Comparison of ENCODE assay signal across 2 cellular contexts in the genomic region with DNA sequence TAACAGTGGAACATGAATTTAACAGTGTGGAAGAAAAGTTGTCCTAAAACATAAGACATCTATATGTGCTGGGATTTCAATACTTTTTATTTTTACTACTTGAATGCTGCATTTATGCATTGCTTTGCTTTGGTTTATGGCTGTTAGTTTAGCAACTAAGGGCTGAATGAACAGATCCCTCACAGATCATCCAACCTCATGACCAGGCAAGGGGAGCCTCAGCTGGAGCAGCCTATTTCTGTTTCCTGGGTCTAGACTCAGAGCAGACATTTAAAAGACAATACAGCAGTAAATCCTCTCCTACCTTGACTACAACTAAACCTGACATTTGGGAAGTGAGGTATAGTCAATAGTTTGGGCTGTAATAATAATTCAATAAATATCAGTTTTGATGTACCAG.
TF ChIP-seq lines count a peak whose summit lies in the region.

No MANE protein-coding gene starts in this region.

TF ChIP-seq in WTC11, 78 proteins besides CTCF, POLR2A, EP300 and RAD21 (continued from another document):
- TF ChIP-seq, protein P1, sequence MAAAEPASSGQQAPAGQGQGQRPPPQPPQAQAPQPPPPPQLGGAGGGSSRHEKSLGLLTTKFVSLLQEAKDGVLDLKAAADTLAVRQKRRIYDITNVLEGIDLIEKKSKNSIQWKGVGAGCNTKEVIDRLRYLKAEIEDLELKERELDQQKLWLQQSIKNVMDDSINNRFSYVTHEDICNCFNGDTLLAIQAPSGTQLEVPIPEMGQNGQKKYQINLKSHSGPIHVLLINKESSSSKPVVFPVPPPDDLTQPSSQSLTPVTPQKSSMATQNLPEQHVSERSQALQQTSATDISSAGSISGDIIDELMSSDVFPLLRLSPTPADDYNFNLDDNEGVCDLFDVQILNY (CRISPR knock-in tag; IDR thresholded peaks at IDR 0.05) = no peak
- TF ChIP-seq ELF4 (CRISPR knock-in tag; IDR thresholded peaks at IDR 0.05; ENCODE audit: low read depth) (no peak), ZNF138 (CRISPR knock-in tag; conservative IDR thresholded peaks at IDR 0.05) (no peak), SMAD4 (CRISPR knock-in tag; IDR thresholded peaks at IDR 0.05) (no peak), CBFB (CRISPR knock-in tag; IDR thresholded peaks at IDR 0.05; ENCODE audit: low read depth) (no peak), FOXP1 (CRISPR knock-in tag; IDR thresholded peaks at IDR 0.05; ENCODE audit: borderline replicate concordance) (no peak), NR2C2 (CRISPR knock-in tag; IDR thresholded peaks at IDR 0.05) (no peak), IRF1 (CRISPR knock-in tag; IDR thresholded peaks at IDR 0.05) (no peak), ZBTB43 (CRISPR knock-in tag; IDR thresholded peaks at IDR 0.05) (no peak), KAT7 (CRISPR knock-in tag; IDR thresholded peaks at IDR 0.05; ENCODE audit: borderline replicate concordance) (no peak), ZBTB21 (CRISPR knock-in tag; IDR thresholded peaks at IDR 0.05; ENCODE audit: borderline replicate concordance) (no peak), NR3C1 (CRISPR knock-in tag; conservative IDR thresholded peaks at IDR 0.05; ENCODE audit: low read depth) (no peak), GRHL2 (CRISPR knock-in tag; IDR thresholded peaks at IDR 0.05; ENCODE audit: insufficient replicate concordance, severe bottlenecking) (no peak), CREM (CRISPR knock-in tag; IDR thresholded peaks at IDR 0.05) (no peak), FOXJ3 (CRISPR knock-in tag; IDR thresholded peaks at IDR 0.05; ENCODE audit: borderline replicate concordance) (no peak)
- TF ChIP-seq, protein P2, sequence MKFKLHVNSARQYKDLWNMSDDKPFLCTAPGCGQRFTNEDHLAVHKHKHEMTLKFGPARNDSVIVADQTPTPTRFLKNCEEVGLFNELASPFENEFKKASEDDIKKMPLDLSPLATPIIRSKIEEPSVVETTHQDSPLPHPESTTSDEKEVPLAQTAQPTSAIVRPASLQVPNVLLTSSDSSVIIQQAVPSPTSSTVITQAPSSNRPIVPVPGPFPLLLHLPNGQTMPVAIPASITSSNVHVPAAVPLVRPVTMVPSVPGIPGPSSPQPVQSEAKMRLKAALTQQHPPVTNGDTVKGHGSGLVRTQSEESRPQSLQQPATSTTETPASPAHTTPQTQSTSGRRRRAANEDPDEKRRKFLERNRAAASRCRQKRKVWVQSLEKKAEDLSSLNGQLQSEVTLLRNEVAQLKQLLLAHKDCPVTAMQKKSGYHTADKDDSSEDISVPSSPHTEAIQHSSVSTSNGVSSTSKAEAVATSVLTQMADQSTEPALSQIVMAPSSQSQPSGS (CRISPR knock-in tag; IDR thresholded peaks at IDR 0.05; ENCODE audit: borderline replicate concordance, low read depth) = no peak
- TF ChIP-seq, protein P3, sequence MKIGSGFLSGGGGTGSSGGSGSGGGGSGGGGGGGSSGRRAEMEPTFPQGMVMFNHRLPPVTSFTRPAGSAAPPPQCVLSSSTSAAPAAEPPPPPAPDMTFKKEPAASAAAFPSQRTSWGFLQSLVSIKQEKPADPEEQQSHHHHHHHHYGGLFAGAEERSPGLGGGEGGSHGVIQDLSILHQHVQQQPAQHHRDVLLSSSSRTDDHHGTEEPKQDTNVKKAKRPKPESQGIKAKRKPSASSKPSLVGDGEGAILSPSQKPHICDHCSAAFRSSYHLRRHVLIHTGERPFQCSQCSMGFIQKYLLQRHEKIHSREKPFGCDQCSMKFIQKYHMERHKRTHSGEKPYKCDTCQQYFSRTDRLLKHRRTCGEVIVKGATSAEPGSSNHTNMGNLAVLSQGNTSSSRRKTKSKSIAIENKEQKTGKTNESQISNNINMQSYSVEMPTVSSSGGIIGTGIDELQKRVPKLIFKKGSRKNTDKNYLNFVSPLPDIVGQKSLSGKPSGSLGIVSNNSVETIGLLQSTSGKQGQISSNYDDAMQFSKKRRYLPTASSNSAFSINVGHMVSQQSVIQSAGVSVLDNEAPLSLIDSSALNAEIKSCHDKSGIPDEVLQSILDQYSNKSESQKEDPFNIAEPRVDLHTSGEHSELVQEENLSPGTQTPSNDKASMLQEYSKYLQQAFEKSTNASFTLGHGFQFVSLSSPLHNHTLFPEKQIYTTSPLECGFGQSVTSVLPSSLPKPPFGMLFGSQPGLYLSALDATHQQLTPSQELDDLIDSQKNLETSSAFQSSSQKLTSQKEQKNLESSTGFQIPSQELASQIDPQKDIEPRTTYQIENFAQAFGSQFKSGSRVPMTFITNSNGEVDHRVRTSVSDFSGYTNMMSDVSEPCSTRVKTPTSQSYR (CRISPR knock-in tag; IDR thresholded peaks at IDR 0.05) = no peak
- TF ChIP-seq, protein P4, sequence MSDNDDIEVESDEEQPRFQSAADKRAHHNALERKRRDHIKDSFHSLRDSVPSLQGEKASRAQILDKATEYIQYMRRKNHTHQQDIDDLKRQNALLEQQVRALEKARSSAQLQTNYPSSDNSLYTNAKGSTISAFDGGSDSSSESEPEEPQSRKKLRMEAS (CRISPR knock-in tag; IDR thresholded peaks at IDR 0.05) = no peak

TF ChIP-seq in SK-N-SH treated with all-trans-retinoic acid at 6 μM for 48 hours, 23 proteins besides CTCF, POLR2A, EP300 and RAD21 (continued from another document):
- no peak for TF ChIP-seq TOX (CRISPR knock-in tag; IDR thresholded peaks at IDR 0.05; ENCODE audit: borderline replicate concordance)
- no peak for TF ChIP-seq BACH2 (CRISPR knock-in tag; IDR thresholded peaks at IDR 0.05; ENCODE audit: borderline replicate concordance)
- no peak for TF ChIP-seq PPARA (CRISPR knock-in tag; IDR thresholded peaks at IDR 0.05; ENCODE audit: borderline replicate concordance)
- no peak for TF ChIP-seq ZC3H10 (CRISPR knock-in tag; IDR thresholded peaks at IDR 0.05)
- no peak for TF ChIP-seq CSRNP3 (CRISPR knock-in tag; IDR thresholded peaks at IDR 0.05)
- no peak for TF ChIP-seq OSR1 (CRISPR knock-in tag; IDR thresholded peaks at IDR 0.05)
